In genomic region chr3:159964166-159964973, GRCh38 we compare ENCODE assay signal across 8 cellular contexts.
DNase-seq lines count a peak whose midpoint lies in the region; ATAC-seq lines count a peak whose summit lies in the region.

No MANE protein-coding gene starts in this region.

- ATAC-seq in GM19025 (IDR thresholded peaks at IDR 0.05; ENCODE audit: low read depth, unreplicated experiment) (peak; percentile 99), HG03060 (IDR thresholded peaks at IDR 0.05; ENCODE audit: low read depth, unreplicated experiment) (peak; percentile 100)

- DNase-seq in ACHN (peak; percentile 81), amniotic stem cell (lab: John Stamatoyannopoulos, UW) (peak; percentile 56), NCI-H2171 treated with DMSO at 0.1 percent for 48 hours (lab: John Stamatoyannopoulos, UW) (no peak), NCI-H748 treated with DMSO at 0.1 percent for 48 hours (lab: John Stamatoyannopoulos, UW) (no peak), C1 segment of cervical spinal cord (lab: John Stamatoyannopoulos, UW) (no peak), inferior parietal cortex (ENCODE audit: extremely low spot score) (no peak)

- in situ Hi-C loops in ACHN (cut with HindIII; ENCODE audit: low pct_ligation_motif_present, low pct_unique_long_range_greater_than_20kb, low sequenced_read_pairs), result no loop called here

Comparison
In these comparisons a context has a peak if more than half of its experiments do, and no peak if none do; other contexts are left out.
1. DNase-seq: peak in ACHN (single experiment) and amniotic stem cell (single experiment); none in NCI-H2171 treated with DMSO at 0.1 percent for 48 hours (single experiment), NCI-H748 treated with DMSO at 0.1 percent for 48 hours (single experiment), C1 segment of cervical spinal cord (0 of 14) and inferior parietal cortex (single experiment).